In genomic region chr12:82595946-82596345, GRCh38 we compare ENCODE assay signal across 1 cellular context.
TF ChIP-seq lines count a peak whose summit lies in the region.

No MANE protein-coding gene starts in this region.

TF ChIP-seq in SK-N-SH, 30 proteins besides CTCF, POLR2A, EP300 and RAD21 (continued from another document):
- TF ChIP-seq PBX3 (IDR thresholded peaks at IDR 0.05) = no peak
